In the genomic region with DNA sequence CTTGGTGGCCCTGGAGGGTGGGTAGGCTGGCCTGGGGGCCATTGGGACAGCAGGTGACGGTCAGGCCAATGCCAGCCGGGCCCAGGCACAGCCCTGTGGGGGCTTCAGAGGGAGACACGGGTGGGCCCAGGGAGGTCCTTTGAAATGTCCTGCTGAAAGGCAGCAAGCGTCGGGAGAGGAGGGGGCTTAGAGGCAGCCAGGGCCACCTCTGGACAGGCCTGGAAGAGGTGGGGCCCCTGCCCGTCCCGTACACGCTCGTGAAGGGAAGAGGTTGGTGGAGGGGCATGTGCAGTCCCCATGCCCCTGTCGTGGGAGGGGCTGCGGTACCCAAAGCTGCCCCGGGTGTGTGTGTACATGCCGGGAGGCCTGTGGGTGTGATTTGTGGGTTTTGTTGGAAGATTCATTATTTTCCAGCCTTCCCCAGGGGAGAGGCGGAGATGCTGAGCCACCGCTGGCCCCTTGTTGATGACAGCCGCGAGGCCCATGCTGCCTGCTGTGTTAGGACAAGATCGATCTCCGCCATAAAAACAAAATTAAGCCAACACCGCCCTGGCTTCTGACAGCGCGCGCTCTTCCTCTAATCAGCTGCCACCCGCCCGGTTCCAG, we compare ENCODE assay signal across 21 cellular contexts. TPM values are rescaled to one million over a fixed set of nuclear protein-coding genes. Genes with fewer than 3 reads are reported as not detected.
"Had no signal": no experiment of that assay in that cellular context is flagged by ENCODE, and none has a peak within 500 bp of the region (broad histone marks: within the 10 kb centered on the region; RNA-seq: fewer than 3 reads in every experiment).

No MANE protein-coding gene starts in this region.

- ATAC-seq: esophagus mucosa; heart right ventricle; left lobe of liver; naive thymus-derived CD4-positive, alpha-beta T cell; stimulated activated naive B cell treated with anti-CD40 and anti-IgM and Interleukin-4, amounts not matched to agents 10 μg/mL and 1 μg/mL and 100 μg/mL, for 72 hours; stimulated activated naive CD8-positive, alpha-beta T cell treated with anti-CD3 and anti-CD28 coated beads, Interleukin-15, amount 100 ng/mL, for 72 hours had no signal

- H3K4me1 Mint-ChIP-seq: naive thymus-derived CD4-positive, alpha-beta T cell; stimulated activated naive CD8-positive, alpha-beta T cell treated with anti-CD3 and anti-CD28 coated beads, Interleukin-15, amount 100 ng/mL, for 72 hours had no signal

- H3K36me3 Mint-ChIP-seq: naive thymus-derived CD4-positive, alpha-beta T cell; stimulated activated naive B cell treated with anti-CD40 and anti-IgM and Interleukin-4, amounts not matched to agents 10 μg/mL and 1 μg/mL and 100 μg/mL, for 72 hours had no signal

- H3K27ac Mint-ChIP-seq: naive thymus-derived CD4-positive, alpha-beta T cell; stimulated activated naive B cell treated with anti-CD40 and anti-IgM and Interleukin-4, amounts not matched to agents 10 μg/mL and 1 μg/mL and 100 μg/mL, for 72 hours had no signal

- H3K27me3 Mint-ChIP-seq: naive thymus-derived CD4-positive, alpha-beta T cell had no signal

- DNase-seq: cortex of kidney; effector memory CD4-positive, alpha-beta T cell; heart right ventricle; hypothalamus; mammary epithelial cell; naive thymus-derived CD4-positive, alpha-beta T cell; posterior cingulate gyrus; sigmoid colon; stimulated activated CD4-positive, alpha-beta T cell treated with anti-CD3 and anti-CD28 coated beads, Interleukin-2, amount 100 ng/mL, for 24 hours; stimulated activated CD4-positive, alpha-beta T cell treated with anti-CD3 and anti-CD28 coated beads, Interleukin-4, amount 100 ng/mL, for 4 hours; stimulated activated naive B cell treated with anti-CD40 and anti-IgM and Interleukin-4, amounts not matched to agents 10 μg/mL and 1 μg/mL and 100 μg/mL, for 72 hours; stimulated activated naive CD8-positive, alpha-beta T cell treated with anti-CD3 and anti-CD28 coated beads, Interleukin-15, amount 100 ng/mL, for 72 hours; testis had no signal

- H3K4me3 Mint-ChIP-seq: naive thymus-derived CD4-positive, alpha-beta T cell; stimulated activated naive B cell treated with anti-CD40 and anti-IgM and Interleukin-4, amounts not matched to agents 10 μg/mL and 1 μg/mL and 100 μg/mL, for 72 hours; stimulated activated naive CD8-positive, alpha-beta T cell treated with anti-CD3 and anti-CD28 coated beads, Interleukin-15, amount 100 ng/mL, for 72 hours had no signal

- H3K9me3 Mint-ChIP-seq: naive thymus-derived CD4-positive, alpha-beta T cell; stimulated activated naive B cell treated with anti-CD40 and anti-IgM and Interleukin-4, amounts not matched to agents 10 μg/mL and 1 μg/mL and 100 μg/mL, for 72 hours; stimulated activated naive CD8-positive, alpha-beta T cell treated with anti-CD3 and anti-CD28 coated beads, Interleukin-15, amount 100 ng/mL, for 72 hours had no signal

RNA-seq across cellular contexts. Expression of a gene that starts 57.4 kb away (rescaled TPM):
- total RNA-seq: fibroblast of lung; glomerular endothelial cell; mammary epithelial cell; mononuclear cell; naive thymus-derived CD4-positive, alpha-beta T cell; osteocyte; pulmonary artery endothelial cell; right atrium auricular region had no signal
- polyA plus RNA-seq: fibroblast of lung; mammary epithelial cell; naive thymus-derived CD4-positive, alpha-beta T cell had no signal
